In the genomic region with DNA sequence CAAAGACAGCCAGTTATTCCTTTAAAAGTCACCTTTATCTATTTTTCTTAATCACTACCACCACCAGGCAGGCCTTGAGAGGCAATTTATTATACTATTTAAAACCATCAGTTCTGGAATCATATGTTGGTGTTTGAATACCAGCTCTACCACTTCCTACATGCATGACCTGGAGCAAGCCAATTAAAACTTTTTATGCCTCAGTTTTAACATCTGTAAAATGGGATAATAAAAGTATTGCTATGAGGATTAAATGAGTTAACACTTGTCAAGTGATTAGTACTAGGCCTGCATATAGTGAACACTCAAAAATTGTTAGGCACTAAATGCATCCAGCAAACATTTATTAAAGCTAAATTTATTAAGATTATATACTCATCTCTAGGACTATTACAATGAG, we compare ENCODE assay signal across 2 cellular contexts.
A peak's percentile ranks its signal among the peaks of the same experiment; 100 is the strongest.
TF ChIP-seq lines count a peak whose summit lies in the region.

No MANE protein-coding gene starts in this region.

TF ChIP-seq in HepG2, 621 proteins besides CTCF, POLR2A, EP300 and RAD21:
- TF ChIP-seq, protein P1, sequence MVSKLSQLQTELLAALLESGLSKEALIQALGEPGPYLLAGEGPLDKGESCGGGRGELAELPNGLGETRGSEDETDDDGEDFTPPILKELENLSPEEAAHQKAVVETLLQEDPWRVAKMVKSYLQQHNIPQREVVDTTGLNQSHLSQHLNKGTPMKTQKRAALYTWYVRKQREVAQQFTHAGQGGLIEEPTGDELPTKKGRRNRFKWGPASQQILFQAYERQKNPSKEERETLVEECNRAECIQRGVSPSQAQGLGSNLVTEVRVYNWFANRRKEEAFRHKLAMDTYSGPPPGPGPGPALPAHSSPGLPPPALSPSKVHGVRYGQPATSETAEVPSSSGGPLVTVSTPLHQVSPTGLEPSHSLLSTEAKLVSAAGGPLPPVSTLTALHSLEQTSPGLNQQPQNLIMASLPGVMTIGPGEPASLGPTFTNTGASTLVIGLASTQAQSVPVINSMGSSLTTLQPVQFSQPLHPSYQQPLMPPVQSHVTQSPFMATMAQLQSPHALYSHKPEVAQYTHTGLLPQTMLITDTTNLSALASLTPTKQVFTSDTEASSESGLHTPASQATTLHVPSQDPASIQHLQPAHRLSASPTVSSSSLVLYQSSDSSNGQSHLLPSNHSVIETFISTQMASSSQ (IDR thresholded peaks at IDR 0.05; ENCODE audit: low read depth): no peak
- TF ChIP-seq, protein P1 (CRISPR knock-in tag; IDR thresholded peaks at IDR 0.05; ENCODE audit: borderline replicate concordance): no peak
- TF ChIP-seq ZNF629 (CRISPR knock-in tag; conservative IDR thresholded peaks at IDR 0.05): peak; percentile 90
- TF ChIP-seq, protein P2, sequence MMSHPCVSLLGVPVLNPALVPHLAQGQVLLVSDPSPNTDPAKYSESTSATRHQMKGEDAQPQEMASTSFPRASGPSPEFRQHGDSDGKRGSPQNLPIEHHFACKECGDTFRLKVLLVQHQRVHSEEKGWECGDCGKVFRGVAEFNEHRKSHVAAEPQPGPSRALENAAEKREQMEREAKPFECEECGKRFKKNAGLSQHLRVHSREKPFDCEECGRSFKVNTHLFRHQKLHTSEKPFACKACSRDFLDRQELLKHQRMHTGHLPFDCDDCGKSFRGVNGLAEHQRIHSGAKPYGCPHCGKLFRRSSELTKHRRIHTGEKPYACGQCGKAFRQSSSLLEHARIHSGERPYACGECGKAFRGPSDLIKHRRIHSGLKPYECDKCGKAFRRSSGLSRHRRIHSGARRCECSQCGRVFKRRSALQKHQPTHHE (CRISPR knock-in tag; IDR thresholded peaks at IDR 0.05; ENCODE audit: borderline replicate concordance): no peak
- no peak for TF ChIP-seq MTF2 (CRISPR knock-in tag; IDR thresholded peaks at IDR 0.05; ENCODE audit: borderline replicate concordance)
- TF ChIP-seq CHD4 (IDR thresholded peaks at IDR 0.05; ENCODE audit: borderline replicate concordance, low read length): 0 out of 2 replicates have a peak, but pooled peaks have one; percentile 67
- no peak for TF ChIP-seq FIP1L1 (IDR thresholded peaks at IDR 0.05; ENCODE audit: borderline replicate concordance, insufficient read depth, low read depth, low read length)

TF ChIP-seq in K562, 482 proteins besides CTCF, POLR2A, EP300 and RAD21:
- TF ChIP-seq MXI1 (IDR thresholded peaks at IDR 0.05; ENCODE audit: low read depth, low read length): no peak
- TF ChIP-seq ZBTB8A (IDR thresholded peaks at IDR 0.05; ENCODE audit: partially characterized antibody): no peak
- peak in 1 of 2 experiments; percentile 29; a peak in 1 of 4 replicates for TF ChIP-seq KDM1A (IDR thresholded peaks at IDR 0.05)
- no peak for TF ChIP-seq ERF (CRISPR knock-in tag; IDR thresholded peaks at IDR 0.05)
- TF ChIP-seq FOXK2 (conservative IDR thresholded peaks at IDR 0.05 in 1 of 2, IDR thresholded peaks at IDR 0.05 in 1 of 2; ENCODE audit: low read depth in 2 of 2): no peak
- TF ChIP-seq YY1 (IDR thresholded peaks at IDR 0.05; ENCODE audit: borderline replicate concordance in 1 of 3, control insufficient read depth in 1 of 3, extremely low read depth in 1 of 3, insufficient read depth in 3 of 3, insufficient read length in 1 of 3, insufficient replicate concordance in 2 of 3, low read depth in 1 of 3, low read length in 2 of 3): no peak
- TF ChIP-seq FOXK1 (CRISPR knock-in tag; IDR thresholded peaks at IDR 0.05; ENCODE audit: borderline replicate concordance): no peak
- 0 out of 2 replicates have a peak, but pooled peaks have one; percentile 38 for TF ChIP-seq BCOR (IDR thresholded peaks at IDR 0.05)
- no peak for TF ChIP-seq MTF1 (CRISPR knock-in tag; IDR thresholded peaks at IDR 0.05; ENCODE audit: borderline replicate concordance)
- TF ChIP-seq RBM25 (IDR thresholded peaks at IDR 0.05; ENCODE audit: low read depth, low read length, severe bottlenecking): peak; percentile 87
- peak; percentile 75 for TF ChIP-seq ADNP (tag; IDR thresholded peaks at IDR 0.05)
- no peak for TF ChIP-seq NFIC (IDR thresholded peaks at IDR 0.05)
